In the genomic region with DNA sequence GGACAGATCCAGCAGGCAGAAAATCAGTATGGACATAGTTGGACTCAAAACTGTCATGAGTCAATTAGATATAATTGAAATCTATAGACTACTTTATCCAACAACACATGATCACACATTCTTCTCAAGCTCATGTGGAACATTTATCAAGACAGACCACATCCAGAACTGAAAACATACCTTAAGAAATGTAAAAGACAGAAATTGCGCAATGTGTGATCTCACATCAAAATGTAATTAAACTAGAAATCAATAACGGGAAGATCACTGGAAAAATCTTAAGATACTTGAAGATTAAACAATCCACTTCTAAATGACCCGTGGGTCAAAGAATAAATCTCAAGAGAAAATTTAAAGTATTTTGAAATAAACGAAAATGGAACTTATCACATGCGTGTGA, we compare ENCODE assay signal across 4 cellular contexts.
A peak's percentile ranks its signal among the peaks of the same experiment; 100 is the strongest.
TF ChIP-seq lines count a peak whose summit lies in the region.

No MANE protein-coding gene starts in this region.

TF ChIP-seq in A549, 52 proteins besides CTCF, POLR2A, EP300 and RAD21:
- TF ChIP-seq CEBPB (IDR thresholded peaks at IDR 0.05) = peak; percentile 52 to 58; a peak in 3 of 4 replicates
- TF ChIP-seq JUNB (IDR thresholded peaks at IDR 0.05) = no peak

TF ChIP-seq in GM23338, 12 proteins besides CTCF, POLR2A, EP300 and RAD21:
- TF ChIP-seq REST (IDR thresholded peaks at IDR 0.05; ENCODE audit: unreplicated experiment) = no peak

TF ChIP-seq in Ishikawa, 13 proteins besides CTCF, POLR2A, EP300 and RAD21:
- TF ChIP-seq TAF1 (IDR thresholded peaks at IDR 0.05; ENCODE audit: low read depth) (no peak), CREB1 (IDR thresholded peaks at IDR 0.05; ENCODE audit: low read depth) (no peak), CEBPB (IDR thresholded peaks at IDR 0.05) (peak; percentile 53; the same call in 1 of the 2 replicates)
TF ChIP-seq in Ishikawa: peak in this region for 1.

TF ChIP-seq in H1, 55 proteins besides CTCF, POLR2A, EP300 and RAD21:
- peak; percentile 97 for TF ChIP-seq CEBPB (IDR thresholded peaks at IDR 0.05; ENCODE audit: low read depth, low read length)
- no peak for TF ChIP-seq FOSL1 (IDR thresholded peaks at IDR 0.05; ENCODE audit: insufficient read depth, low read depth, low read length)
- TF ChIP-seq KDM4A (IDR thresholded peaks at IDR 0.05; ENCODE audit: low read depth, low read length, severe bottlenecking) = no peak
- TF ChIP-seq CBX5 (IDR thresholded peaks at IDR 0.05; ENCODE audit: low read depth, low read length) = no peak
- TF ChIP-seq MAX (IDR thresholded peaks at IDR 0.05) = no peak
- no peak for TF ChIP-seq SAP30 (IDR thresholded peaks at IDR 0.05; ENCODE audit: insufficient read depth, insufficient replicate concordance, low read length)
- no peak for TF ChIP-seq ASH2L (IDR thresholded peaks at IDR 0.05; ENCODE audit: low read length)
